Comparison of ENCODE assay signal across 1 cellular context in genomic region chr3:183103950-183104349, GRCh38. TPM values are rescaled to one million over a fixed set of nuclear protein-coding genes. Genes with fewer than 3 reads are reported as not detected.
"Had no signal": no experiment of that assay in that cellular context is flagged by ENCODE, and none has a peak within 500 bp of the region (broad histone marks: within the 10 kb centered on the region; RNA-seq: fewer than 3 reads in every experiment).

No MANE protein-coding gene starts in this region.

RNA-seq across cellular contexts. Expression of gene LAMP3, which starts 58.6 kb away (rescaled TPM):
- polyA plus RNA-seq: GM23248 had no signal
